1 cellular context compared by ENCODE assay signal in genomic region chr17:74289688-74290087, GRCh38.
A peak's percentile ranks its signal among the peaks of the same experiment; 100 is the strongest.
TF ChIP-seq lines count a peak whose summit lies in the region.

No MANE protein-coding gene starts in this region.

TF ChIP-seq in GM12878, 131 proteins besides CTCF, POLR2A, EP300 and RAD21 (continued from another document):
- no peak for TF ChIP-seq CUX1 (IDR thresholded peaks at IDR 0.05; ENCODE audit: insufficient replicate concordance, low read depth, low read length)
- peak; percentile 81 for TF ChIP-seq EED (IDR thresholded peaks at IDR 0.05; ENCODE audit: low read depth)
- TF ChIP-seq IKZF2 (IDR thresholded peaks at IDR 0.05): peak; percentile 73 to 78; a peak in 3 of 4 replicates
